ENCODE assay signal across 11 cellular contexts in the genomic region with DNA sequence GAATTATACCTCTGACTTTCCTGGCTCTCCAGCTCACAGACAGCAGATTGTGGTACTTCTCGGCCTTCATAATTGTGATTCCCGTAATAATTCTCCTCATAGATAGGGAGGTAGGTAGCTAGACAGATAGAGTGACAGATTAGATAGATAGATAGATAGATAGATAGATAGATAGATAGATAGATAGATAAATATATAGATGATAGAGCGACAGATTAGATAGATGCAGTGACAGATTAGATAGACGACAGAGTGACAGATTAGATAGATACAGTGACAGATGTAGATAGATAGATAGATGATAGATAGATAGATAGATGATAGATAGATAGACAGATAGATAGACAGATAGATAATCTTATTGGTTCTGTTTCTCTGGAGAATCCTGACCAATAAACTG.
"Had no signal": no experiment of that assay in that cellular context is flagged by ENCODE, and none has a peak within 500 bp of the region (broad histone marks: within the 10 kb centered on the region; RNA-seq: fewer than 3 reads in every experiment).

No MANE protein-coding gene starts in this region.

- H3K9me3 ChIP-seq: HAP-1 had no signal

- H3K4me1 ChIP-seq: HAP-1 had no signal

- DNase-seq: GM23248, GOT3, H7, H9, HCEC 1CT, HFFc6 had no signal

- H2AFZ ChIP-seq: GM23248, GM23338 had no signal

- H3K9ac ChIP-seq: GM23248 had no signal

- H3K4me3 ChIP-seq: GM23248, GM23338, HAP-1 had no signal

- H3K36me3 ChIP-seq: HAP-1 had no signal

- FAIRE-seq: H1, H54 had no signal

- ATAC-seq: GM23338, HCT116 had no signal

- H3K27ac ChIP-seq: GM23248 had no signal

- H3K4me2 ChIP-seq: GM23338 had no signal
